In the genomic region with DNA sequence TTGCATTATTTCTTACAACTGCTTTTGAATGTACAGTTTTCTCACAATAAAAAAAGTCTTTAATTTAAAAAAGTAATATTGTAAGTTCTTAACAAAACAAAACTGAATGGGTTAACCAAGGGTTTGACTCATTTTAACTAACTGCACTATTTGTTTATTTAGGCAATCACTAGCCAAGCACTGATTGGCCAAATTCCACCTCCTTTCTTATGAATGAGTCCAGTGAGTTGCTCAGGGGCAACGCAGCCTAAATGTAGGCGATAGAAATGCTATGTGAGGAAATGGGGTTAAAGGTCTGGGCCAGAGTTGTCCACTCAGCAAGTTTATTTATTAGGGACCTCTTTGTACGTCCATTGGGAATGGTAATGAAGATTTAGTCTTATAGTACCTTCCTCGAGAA, we compare ENCODE assay signal across 26 cellular contexts.
"Had no signal": no experiment of that assay in that cellular context is flagged by ENCODE, and none has a peak within 500 bp of the region (broad histone marks: within the 10 kb centered on the region; RNA-seq: fewer than 3 reads in every experiment).

No MANE protein-coding gene starts in this region.

- H3K27me3 ChIP-seq: neural progenitor cell, neutrophil, stomach, testis, thyroid gland, transverse colon, upper lobe of left lung, vagina had no signal

- H3K9me3 ChIP-seq: neutrophil, testis, thyroid gland, vagina had no signal

- H3K36me3 ChIP-seq: lower lobe of right lung, neural progenitor cell, neutrophil, stomach, thyroid gland, transverse colon, upper lobe of left lung, vagina had no signal

- H3K27ac ChIP-seq: lower lobe of right lung, neural progenitor cell, neutrophil, skin epidermis, stomach, testis, thyroid gland, transverse colon, upper lobe of left lung had no signal

- ATAC-seq: left cardiac atrium; left lobe of liver; lower lobe of right lung; natural killer cell; right cardiac atrium; sciatic nerve; stimulated activated naive B cell treated with anti-CD40 and anti-IgM and Interleukin-4, amounts not matched to agents 10 μg/mL and 1 μg/mL and 100 μg/mL, for 72 hours; stimulated activated naive CD8-positive, alpha-beta T cell treated with anti-CD3 and anti-CD28 coated beads, Interleukin-15, Interleukin-2, amounts not matched to agents 100 U/mL and 50 U/mL, for 24 hours had no signal

- H2AFZ ChIP-seq: neural progenitor cell had no signal

- H3K9ac ChIP-seq: neural progenitor cell had no signal

- DNase-seq: kidney glomerular epithelial cell; left cardiac atrium; lower lobe of right lung; mammary epithelial cell; naive B cell; natural killer cell; nephron progenitor cell; occipital lobe; right cardiac atrium; stimulated activated CD4-positive, alpha-beta T cell treated with anti-CD3 and anti-CD28 coated beads, Interleukin-12 subunit alpha, Interleukin-12 subunit beta, amount 100 ng/mL, for 4 hours; stimulated activated CD4-positive, alpha-beta T cell treated with anti-CD3 and anti-CD28 coated beads, Interleukin-15, amount 100 ng/mL, for 24 hours; stimulated activated CD4-positive, alpha-beta T cell treated with anti-CD3 and anti-CD28 coated beads, Interleukin-2, amount 100 ng/mL, for 24 hours; stimulated activated CD4-positive, alpha-beta T cell treated with anti-CD3 and anti-CD28 coated beads, Interleukin-4, amount 100 ng/mL, for 1 hour; stimulated activated naive B cell treated with anti-CD40 and anti-IgM and Interleukin-4, amounts not matched to agents 10 μg/mL and 1 μg/mL and 100 μg/mL, for 72 hours; stimulated activated naive CD8-positive, alpha-beta T cell treated with anti-CD3 and anti-CD28 coated beads, Interleukin-15, Interleukin-2, amounts not matched to agents 100 U/mL and 50 U/mL, for 24 hours; stomach; testis; thyroid gland; transverse colon; upper lobe of left lung had no signal

- H3K4me3 ChIP-seq: lower lobe of right lung, neural progenitor cell, skin epidermis, stomach, testis, thyroid gland, transverse colon, upper lobe of left lung, vagina had no signal

- H3K4me1 ChIP-seq: lower lobe of right lung, testis, thyroid gland, transverse colon, upper lobe of left lung, vagina had no signal

- H3K4me2 ChIP-seq: neural progenitor cell had no signal
